2 cellular contexts compared by ENCODE assay signal in genomic region chr11:44047298-44047697, GRCh38.
TF ChIP-seq lines count a peak whose summit lies in the region.

No MANE protein-coding gene starts in this region.

TF ChIP-seq in IMR-90, 13 proteins besides CTCF, POLR2A, EP300 and RAD21:
- TF ChIP-seq USF2 (IDR thresholded peaks at IDR 0.05; ENCODE audit: low read depth, low read length) (peak; percentile 40), CEBPB (IDR thresholded peaks at IDR 0.05; ENCODE audit: low read depth, low read length) (no peak)
TF ChIP-seq in IMR-90: peak in this region for 1.

TF ChIP-seq in K562, 482 proteins besides CTCF, POLR2A, EP300 and RAD21:
- TF ChIP-seq TFE3 (CRISPR knock-in tag; IDR thresholded peaks at IDR 0.05) (peak; percentile 69), USF2 (CRISPR knock-in tag; IDR thresholded peaks at IDR 0.05) (0 out of 2 replicates have a peak, but pooled peaks have one; percentile 21), RAD51 (IDR thresholded peaks at IDR 0.05; ENCODE audit: borderline replicate concordance, low read depth) (peak; percentile 63; the same call in 1 of the 2 replicates), KDM4B (IDR thresholded peaks at IDR 0.05; ENCODE audit: borderline replicate concordance in 2 of 2, low read depth in 1 of 2) (no peak), PURB (CRISPR knock-in tag; IDR thresholded peaks at IDR 0.05; ENCODE audit: low read depth) (no peak), MGA (IDR thresholded peaks at IDR 0.05) (0 out of 2 replicates have a peak, but pooled peaks have one; percentile 13)
